In genomic region chr1:55833452-55834160, GRCh38 we compare ENCODE assay signal across 11 cellular contexts.
A peak's percentile ranks its signal among the peaks of the same experiment; 100 is the strongest.
DNase-seq lines count a peak whose midpoint lies in the region; ATAC-seq and TF ChIP-seq lines count a peak whose summit lies in the region.
"Had no signal": no experiment of that assay in that cellular context is flagged by ENCODE, and none has a peak within 500 bp of the region (broad histone marks: within the 10 kb centered on the region; RNA-seq: fewer than 3 reads in every experiment).

No MANE protein-coding gene starts in this region.

- TF ChIP-seq CTCF in PC-3 (conservative IDR thresholded peaks at IDR 0.05; ENCODE audit: low read depth, low read length) (no peak), stomach (IDR thresholded peaks at IDR 0.05) (no peak), psoas muscle (IDR thresholded peaks at IDR 0.05) (no peak)

- H3K27me3 ChIP-seq in GM23248 (replicated peaks; ENCODE audit: insufficient read depth) (no peaks in the 10 kb centered on the region), PC-3 (ENCODE audit: low read length) (no peaks in the 10 kb centered on the region), stomach (no peaks in the 10 kb centered on the region), psoas muscle (ENCODE audit: insufficient read depth in 3 of 3, low read length in 2 of 3) (no peaks in the 10 kb centered on the region)
- H3K27me3 ChIP-seq: cardiac muscle cell had no signal

- H3K4me2 ChIP-seq in GM23248 (ENCODE audit: unreplicated experiment) (peak overlapping the region; percentile 21), PC-3 (ENCODE audit: low read length) (no peak overlapping the region)

- H4K20me1 ChIP-seq in GM23248 (ENCODE audit: insufficient read depth): no peaks in the 10 kb centered on the region
- no peaks in the 10 kb centered on the region for H4K20me1 ChIP-seq in PC-3 (ENCODE audit: low read length)

- H3K9me2 ChIP-seq in GM23248 (ENCODE audit: insufficient read depth) (no peaks in the 10 kb centered on the region), PC-3 (replicated peaks; ENCODE audit: low read length) (no peaks in the 10 kb centered on the region)

- WGBS in GM23248 (ENCODE audit: low coverage in 1 of 2, low lambda C conversion rate in 2 of 2, missing lambda C conversion rate in 2 of 2), 2 experiments: 1 to 4% methylated on average over 3 of the region's 3 CpGs
- 42 to 62% (median 53%) methylated on average over 3 of the region's 3 CpGs for WGBS in stomach, 5 donors
- 42 to 56% (median 50%) methylated on average over 3 of the region's 3 CpGs for WGBS in psoas muscle, 3 donors

- in situ Hi-C loops in GM23248 (cut with MboI): no loop called here

- H3K79me2 ChIP-seq in GM23248 (ENCODE audit: insufficient read depth): no peaks in the 10 kb centered on the region
- H3K79me2 ChIP-seq in PC-3 (ENCODE audit: low read length): no peaks in the 10 kb centered on the region

- intact Hi-C loops in PC-3 (cut with micrococcal nuclease): loop anchor here (10.0 kb wide), 1 partner anchor 549 kb away; no protein-coding TSS in a partner anchor
- intact Hi-C loops in stomach (cut with DNase I; ENCODE audit: low total_unique reads): no loop called here
- intact Hi-C loops in psoas muscle (cut with DNase I): no loop called here

- DNase-seq in GM23248 (peak; percentile 81), PC-3 (no peak), fibroblast of peridontal ligament (ENCODE audit: extremely low read depth) (peak; percentile 99), stomach (no peak), psoas muscle (no peak), NCI-H146 treated with DMSO at 0.1 percent for 48 hours (lab: John Stamatoyannopoulos, UW; ENCODE audit: unreplicated experiment) (no peak)
- no peak for DNase-seq in activated CD4-positive, alpha-beta T cell treated with anti-CD3 and anti-CD28 coated beads for 48 hours
- DNase-seq: activated CD4-positive, alpha-beta T cell treated with anti-CD3 and anti-CD28 coated beads, Interleukin-2, amount 50 U/mL, for 48 hours; NCI-H69; nephron progenitor cell had no signal

- CTCF ChIA-PET in PC-3 (lab: Charles Lee): no interaction called here

- H3K4me3 ChIP-seq in GM23248: no peak overlapping the region
- H3K4me3 ChIP-seq in PC-3 (ENCODE audit: low read length): no peak overlapping the region
- no peak overlapping the region for H3K4me3 ChIP-seq in stomach
- H3K4me3 ChIP-seq in psoas muscle: no peak overlapping the region
- H3K4me3 ChIP-seq: cardiac muscle cell had no signal

- peaks cover 19% of the 10 kb centered on the region for H3F3A ChIP-seq in GM23248 (ENCODE audit: insufficient read depth)
- H3F3A ChIP-seq in PC-3 (ENCODE audit: low read length, unreplicated experiment): no peaks in the 10 kb centered on the region

- H3K4me1 ChIP-seq in GM23248 (ENCODE audit: insufficient read depth) (peaks cover 16% of the 10 kb centered on the region), PC-3 (ENCODE audit: insufficient read depth, low read length) (no peaks in the 10 kb centered on the region), stomach (peaks cover 0 to 12% (median 0%) of the 10 kb centered on the region in 4 donors), psoas muscle (no peaks in the 10 kb centered on the region)

- ATAC-seq in PC-3: peak; percentile 31; the same call in 1 of the 2 replicates
- ATAC-seq in psoas muscle: no peak

- POLR2A ChIA-PET in PC-3 (lab: Charles Lee; ENCODE audit: unreplicated experiment): interaction anchor here (0.7 kb wide), 1 partner anchor 92 kb away, joined by 3 read pairs; no protein-coding TSS in a partner anchor

- H2AFZ ChIP-seq in GM23248 (peak overlapping the region; percentile 24), PC-3 (ENCODE audit: low read length) (no peak overlapping the region)

- H3K9me3 ChIP-seq in GM23248 (ENCODE audit: low read depth): no peaks in the 10 kb centered on the region
- peaks cover 5% of the 10 kb centered on the region; the same call in 1 of the 2 replicates for H3K9me3 ChIP-seq in PC-3 (ENCODE audit: low read length)
- H3K9me3 ChIP-seq in stomach: no peaks in the 10 kb centered on the region
- no peaks in the 10 kb centered on the region for H3K9me3 ChIP-seq in psoas muscle

- H3K36me3 ChIP-seq in GM23248 (ENCODE audit: low read depth): no peaks in the 10 kb centered on the region
- no peaks in the 10 kb centered on the region for H3K36me3 ChIP-seq in PC-3 (ENCODE audit: low read depth, low read length)
- H3K36me3 ChIP-seq in stomach: no peaks in the 10 kb centered on the region
- H3K36me3 ChIP-seq in psoas muscle (ENCODE audit: insufficient read depth in 1 of 2, low read depth in 1 of 2): no peaks in the 10 kb centered on the region
- H3K36me3 ChIP-seq: cardiac muscle cell had no signal

- BruUV-seq in PC-3 (replicated peaks; lab: Mats Ljungman, UMichigan): no TSS peak

- TF ChIP-seq EP300 in stomach (IDR thresholded peaks at IDR 0.05): no peak

- H3K9ac ChIP-seq in GM23248 (peak overlapping the region; percentile 42), PC-3 (ENCODE audit: low read length) (no peak overlapping the region)

- no peak for TF ChIP-seq POLR2A in stomach (IDR thresholded peaks at IDR 0.05)

- H3K27ac ChIP-seq in GM23248 (peak overlapping the region; percentile 75), PC-3 (ENCODE audit: low read length) (no peak overlapping the region), stomach (peak overlapping the region in 4 of 5 donors; percentile 12 to 65 (median 16)), psoas muscle (no peak overlapping the region)
- H3K27ac ChIP-seq: cardiac muscle cell had no signal

Comparison
In these comparisons a context has a peak if more than half of its experiments do, and no peak if none do; other contexts are left out.
1. DNase-seq: peak in GM23248 (single experiment) and fibroblast of peridontal ligament (single experiment); none in PC-3 (single experiment), stomach (single experiment), psoas muscle (0 of 2), NCI-H146 treated with DMSO at 0.1 percent for 48 hours (single experiment) and activated CD4-positive, alpha-beta T cell treated with anti-CD3 and anti-CD28 coated beads for 48 hours (single experiment).
2. H3K27ac ChIP-seq: peak in GM23248 (single experiment) and stomach (4 of 5); none in PC-3 (single experiment) and psoas muscle (single experiment).